In the genomic region with DNA sequence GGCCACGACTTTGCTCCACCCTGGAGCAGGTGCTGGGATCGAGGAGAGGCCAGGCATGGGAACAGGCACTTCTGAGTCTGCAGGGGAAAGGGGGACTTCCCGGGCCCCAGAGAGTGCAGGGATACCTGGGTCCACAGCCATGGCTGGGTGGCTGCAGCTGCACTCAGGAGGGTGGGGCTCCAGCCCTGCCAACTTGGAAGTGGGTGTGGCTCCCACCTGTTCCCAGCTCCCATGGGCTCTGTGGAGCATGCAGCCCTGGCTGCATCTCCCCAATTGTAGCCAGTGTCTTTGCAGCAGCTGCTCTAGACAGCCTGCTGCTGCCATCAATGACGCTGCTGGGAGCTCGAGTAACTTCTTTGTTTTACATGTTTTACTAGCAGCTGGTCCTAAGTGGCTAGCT, we compare ENCODE assay signal across 14 cellular contexts. TPM values are rescaled to one million over a fixed set of nuclear protein-coding genes. Genes with fewer than 3 reads are reported as not detected.
DNase-seq lines count a peak whose midpoint lies in the region; ATAC-seq and TF ChIP-seq lines count a peak whose summit lies in the region.
"Had no signal": no experiment of that assay in that cellular context is flagged by ENCODE, and none has a peak within 500 bp of the region (broad histone marks: within the 10 kb centered on the region; RNA-seq: fewer than 3 reads in every experiment).

No MANE protein-coding gene starts in this region.

- H3K4me1 ChIP-seq in mucosa of descending colon (ENCODE audit: low read depth): no peaks in the 10 kb centered on the region
- H3K4me1 ChIP-seq: uterus had no signal

- DNase-seq in DMS53 (lab: John Stamatoyannopoulos, UW): peak; percentile 94
- peak; percentile 86 for DNase-seq in NCI-H146 treated with DMSO at 0.1 percent for 48 hours (lab: John Stamatoyannopoulos, UW; ENCODE audit: unreplicated experiment)
- DNase-seq in RWPE1 (ENCODE audit: low spot score): no peak
- DNase-seq in mucosa of descending colon: peak; percentile 55 to 73 (median 70)
- DNase-seq in activated CD4-positive, alpha-beta T cell treated with anti-CD3 and anti-CD28 coated beads, Interleukin-2, amount 10 ng/mL, durations not matched to agents 24 days and 14 days: no peak
- no peak for DNase-seq in activated effector memory CD4-positive, alpha-beta T cell treated with anti-CD3 and anti-CD28 coated beads, Interleukin-2, amount 50 U/mL, for 16 hours
- DNase-seq in NOMO-1 treated with DMSO at 0.1 percent for 48 hours (lab: John Stamatoyannopoulos, UW; ENCODE audit: unreplicated experiment): no peak
- DNase-seq: activated CD8-positive, alpha-beta memory T cell treated with anti-CD3 and anti-CD28 coated beads, Interleukin-2, amount 50 U/mL, for 4 hours; aorta; CD4-positive, alpha-beta T cell; effector memory CD8-positive, alpha-beta T cell; HCEC 1CT; uterus had no signal

- CTCF ChIA-PET in RWPE1 (lab: Yijun Ruan, JAX): interaction anchor here (0.7 kb wide), 1 partner anchor 380 kb away, joined by 5 read pairs; no protein-coding TSS in a partner anchor

- H3K36me3 ChIP-seq in mucosa of descending colon (ENCODE audit: low read depth): no peaks in the 10 kb centered on the region
- H3K36me3 ChIP-seq: uterus had no signal

- H3K27ac Mint-ChIP-seq in activated CD4-positive, alpha-beta T cell treated with anti-CD3 and anti-CD28 coated beads, Interleukin-2, amount 10 ng/mL, durations not matched to agents 24 days and 14 days: no peak overlapping the region
- H3K27ac Mint-ChIP-seq: CD4-positive, alpha-beta T cell; effector memory CD8-positive, alpha-beta T cell had no signal

- H3K27ac ChIP-seq in RWPE1: peak overlapping the region; percentile 49
- H3K27ac ChIP-seq: uterus had no signal

- ATAC-seq in mucosa of descending colon (peak; percentile 96), GM19452 (IDR thresholded peaks at IDR 0.05; ENCODE audit: unreplicated experiment) (no peak)
- ATAC-seq: effector memory CD8-positive, alpha-beta T cell had no signal

- peaks cover 8% of the 10 kb centered on the region for H3K36me3 Mint-ChIP-seq in activated CD4-positive, alpha-beta T cell treated with anti-CD3 and anti-CD28 coated beads, Interleukin-2, amount 10 ng/mL, durations not matched to agents 24 days and 14 days (ENCODE audit: low read depth)

- no peaks in the 10 kb centered on the region for H3K9me3 ChIP-seq in mucosa of descending colon
- H3K9me3 ChIP-seq: uterus had no signal

- no peak overlapping the region for H3K4me3 ChIP-seq in mucosa of descending colon
- H3K4me3 ChIP-seq: uterus had no signal

- TF ChIP-seq CTCF in RWPE1 (conservative IDR thresholded peaks at IDR 0.05; ENCODE audit: low read depth): no peak
- no peak for TF ChIP-seq CTCF in mucosa of descending colon (IDR thresholded peaks at IDR 0.05)

- intact Hi-C loops in mucosa of descending colon (cut with DNase I, micrococcal nuclease): no loop called here
- intact Hi-C loops in activated CD4-positive, alpha-beta T cell treated with anti-CD3 and anti-CD28 coated beads, Interleukin-2, amount 10 ng/mL, durations not matched to agents 24 days and 14 days (cut with micrococcal nuclease): no loop called here

- H3K27me3 Mint-ChIP-seq in activated CD4-positive, alpha-beta T cell treated with anti-CD3 and anti-CD28 coated beads, Interleukin-2, amount 10 ng/mL, durations not matched to agents 24 days and 14 days: no peaks in the 10 kb centered on the region
- H3K27me3 Mint-ChIP-seq: CD4-positive, alpha-beta T cell; effector memory CD8-positive, alpha-beta T cell had no signal

- peaks cover 4% of the 10 kb centered on the region for H3K4me1 Mint-ChIP-seq in activated CD4-positive, alpha-beta T cell treated with anti-CD3 and anti-CD28 coated beads, Interleukin-2, amount 10 ng/mL, durations not matched to agents 24 days and 14 days

- H3K9me3 Mint-ChIP-seq in activated CD4-positive, alpha-beta T cell treated with anti-CD3 and anti-CD28 coated beads, Interleukin-2, amount 10 ng/mL, durations not matched to agents 24 days and 14 days: no peaks in the 10 kb centered on the region
- H3K9me3 Mint-ChIP-seq: CD4-positive, alpha-beta T cell; effector memory CD8-positive, alpha-beta T cell had no signal

- no peak overlapping the region for H3K4me3 Mint-ChIP-seq in activated CD4-positive, alpha-beta T cell treated with anti-CD3 and anti-CD28 coated beads, Interleukin-2, amount 10 ng/mL, durations not matched to agents 24 days and 14 days
- H3K4me3 Mint-ChIP-seq: CD4-positive, alpha-beta T cell; effector memory CD8-positive, alpha-beta T cell had no signal

- POLR2A ChIA-PET in RWPE1 (lab: Yijun Ruan, JAX; ENCODE audit: low non-redundant PET): no interaction called here

RNA-seq across cellular contexts. Expression of gene ADK, which starts 57.1 kb away (rescaled TPM):
- total RNA-seq in mucosa of descending colon: 10 to 100 TPM; 13.8 to 24.0 (median 22.9) TPM
- 54.8 and 58.3 TPM in 2 replicates for total RNA-seq in activated CD4-positive, alpha-beta T cell treated with anti-CD3 and anti-CD28 coated beads, Interleukin-2, amount 10 ng/mL, durations not matched to agents 24 days and 14 days

RNA-seq across cellular contexts. Expression of gene AP3M1, which starts 57.5 kb away (rescaled TPM):
- 10 to 100 TPM; 25.3 to 36.9 (median 33.7) TPM for total RNA-seq in mucosa of descending colon
- 51.0 and 51.9 TPM in 2 replicates for total RNA-seq in activated CD4-positive, alpha-beta T cell treated with anti-CD3 and anti-CD28 coated beads, Interleukin-2, amount 10 ng/mL, durations not matched to agents 24 days and 14 days

Comparison
In these comparisons a context has a peak if more than half of its experiments do, and no peak if none do; other contexts are left out.
1. DNase-seq: peak in DMS53 (single experiment), NCI-H146 treated with DMSO at 0.1 percent for 48 hours (single experiment) and mucosa of descending colon (3 of 3); none in RWPE1 (single experiment), activated CD4-positive, alpha-beta T cell treated with anti-CD3 and anti-CD28 coated beads, Interleukin-2, amount 10 ng/mL, durations not matched to agents 24 days and 14 days (single experiment), activated effector memory CD4-positive, alpha-beta T cell treated with anti-CD3 and anti-CD28 coated beads, Interleukin-2, amount 50 U/mL, for 16 hours (single experiment) and NOMO-1 treated with DMSO at 0.1 percent for 48 hours (single experiment).